ENCODE assay signal across 8 cellular contexts in genomic region chr5:43017438-43017820, GRCh38. TPM values are rescaled to one million over a fixed set of nuclear protein-coding genes. Genes with fewer than 3 reads are reported as not detected.
DNase-seq lines count a peak whose midpoint lies in the region; ATAC-seq and TF ChIP-seq lines count a peak whose summit lies in the region.

No MANE protein-coding gene starts in this region.

- peaks cover 32% of the 10 kb centered on the region for H3K4me1 ChIP-seq in DOHH2 (ENCODE audit: control insufficient read depth, low read length)
- H3K4me1 ChIP-seq in mesodermal cell (ENCODE audit: control insufficient read depth, insufficient read depth, low read length, poor library complexity, severe bottlenecking): peaks cover 8% of the 10 kb centered on the region
- peaks cover 8 to 17% (median 12%) of the 10 kb centered on the region in 4 donors for H3K4me1 ChIP-seq in upper lobe of left lung

- H3K9ac ChIP-seq in SK-N-MC (ENCODE audit: insufficient read length): peak overlapping the region; percentile 80

- H3K9me2 ChIP-seq in DOHH2 (replicated peaks; ENCODE audit: control insufficient read depth, low read length): no peaks in the 10 kb centered on the region

- TF ChIP-seq POLR2A in upper lobe of left lung (IDR thresholded peaks at IDR 0.05): no peak

- H3K9me3 ChIP-seq in DOHH2 (ENCODE audit: control insufficient read depth, insufficient read depth, low read length): no peaks in the 10 kb centered on the region
- no peaks in the 10 kb centered on the region for H3K9me3 ChIP-seq in SK-N-MC (ENCODE audit: low read depth, low read length)
- H3K9me3 ChIP-seq in mesodermal cell (ENCODE audit: control insufficient read depth, low read length): no peaks in the 10 kb centered on the region
- H3K9me3 ChIP-seq in upper lobe of left lung: no peaks in the 10 kb centered on the region

- H3K27me3 ChIP-seq in DOHH2 (ENCODE audit: control insufficient read depth, low read length) (peaks cover 10% of the 10 kb centered on the region), upper lobe of left lung (peaks cover 0 to 22% (median 4%) of the 10 kb centered on the region in 4 donors)

- H3K4me2 ChIP-seq in DOHH2 (ENCODE audit: low read length): peak overlapping the region; percentile 95

- ATAC-seq in HG03097 (IDR thresholded peaks at IDR 0.05; ENCODE audit: low FRiP score, unreplicated experiment): peak; percentile 18
- ATAC-seq in upper lobe of left lung (ENCODE audit: low FRiP score in 2 of 2): peak; percentile 47 to 68
- no peak for ATAC-seq in GM21526 (IDR thresholded peaks at IDR 0.05; ENCODE audit: low FRiP score, unreplicated experiment)

- peaks cover 20% of the 10 kb centered on the region for H3F3A ChIP-seq in DOHH2 (ENCODE audit: control insufficient read depth, insufficient read depth)

- no peak for TF ChIP-seq EP300 in upper lobe of left lung (IDR thresholded peaks at IDR 0.05)

- no peaks in the 10 kb centered on the region for H4K20me1 ChIP-seq in DOHH2 (ENCODE audit: control insufficient read depth, insufficient read depth, low read depth, low read length)

- H3K79me2 ChIP-seq in DOHH2 (ENCODE audit: control insufficient read depth, low read length): peaks cover 17% of the 10 kb centered on the region

- H3K27ac ChIP-seq in DOHH2 (ENCODE audit: low read depth, low read length): peak overlapping the region; percentile 85
- peak overlapping the region; percentile 87; the same call in 1 of the 2 replicates for H3K27ac ChIP-seq in SK-N-MC
- peak overlapping the region; percentile 88 for H3K27ac ChIP-seq in mesodermal cell (ENCODE audit: low read depth, low read length, severe bottlenecking)
- H3K27ac ChIP-seq in upper lobe of left lung: peak overlapping the region; percentile 92 to 98 (median 95)

- DNase-seq in SK-N-MC (ENCODE audit: low read depth, low spot score): no peak
- peak; percentile 32 for DNase-seq in effector CD4-positive, alpha-beta T cell
- DNase-seq in upper lobe of left lung: no peak
- DNase-seq in SKM-1 treated with dmso at 0.1 percent for 144 hours (lab: John Stamatoyannopoulos, UW; ENCODE audit: unreplicated experiment): no peak

- H3K36me3 ChIP-seq in DOHH2 (ENCODE audit: control insufficient read depth, low read length) (peaks cover 2% of the 10 kb centered on the region; the same call in 1 of the 2 replicates), SK-N-MC (ENCODE audit: insufficient read depth, low read length) (no peaks in the 10 kb centered on the region), mesodermal cell (ENCODE audit: control insufficient read depth, insufficient read depth, low read length) (no peaks in the 10 kb centered on the region), upper lobe of left lung (no peaks in the 10 kb centered on the region)

- WGBS in mesodermal cell (ENCODE audit: insufficient coverage in 2 of 2), 2 experiments: 1 to 2% methylated on average over 12 to 13 of the region's 13 CpGs
- WGBS in upper lobe of left lung, 2 donors: 9 to 13% methylated on average over 12 to 13 of the region's 13 CpGs

- TF ChIP-seq CTCF in DOHH2 (IDR thresholded peaks at IDR 0.05; ENCODE audit: low read depth, low read length, poor library complexity, severe bottlenecking) (no peak), upper lobe of left lung (IDR thresholded peaks at IDR 0.05) (peak in 1 of 6 experiments; percentile 13)

- H3K4me3 ChIP-seq in DOHH2 (ENCODE audit: low read length) (peak overlapping the region; percentile 88), SK-N-MC (peak overlapping the region; percentile 93), mesodermal cell (ENCODE audit: extremely low read depth, insufficient read depth, low read length, poor library complexity, severe bottlenecking) (peak overlapping the region; percentile 65), upper lobe of left lung (peak overlapping the region; percentile 22 to 54 (median 48))

RNA-seq across cellular contexts. Expression of gene ANXA2R, which starts 22.7 kb away (rescaled TPM):
- 1.9 TPM for polyA plus RNA-seq in mesodermal cell (2013, experiment 1 of 2)
- polyA plus RNA-seq in mesodermal cell (2013, experiment 2 of 2): 1.2 TPM
- 10 to 100 TPM in 1 of 6 donors, 1 to 10 TPM in 5; 2.0 to 25.1 (median 4.3) TPM for total RNA-seq in upper lobe of left lung
